27 cellular contexts compared by ENCODE assay signal in the genomic region with DNA sequence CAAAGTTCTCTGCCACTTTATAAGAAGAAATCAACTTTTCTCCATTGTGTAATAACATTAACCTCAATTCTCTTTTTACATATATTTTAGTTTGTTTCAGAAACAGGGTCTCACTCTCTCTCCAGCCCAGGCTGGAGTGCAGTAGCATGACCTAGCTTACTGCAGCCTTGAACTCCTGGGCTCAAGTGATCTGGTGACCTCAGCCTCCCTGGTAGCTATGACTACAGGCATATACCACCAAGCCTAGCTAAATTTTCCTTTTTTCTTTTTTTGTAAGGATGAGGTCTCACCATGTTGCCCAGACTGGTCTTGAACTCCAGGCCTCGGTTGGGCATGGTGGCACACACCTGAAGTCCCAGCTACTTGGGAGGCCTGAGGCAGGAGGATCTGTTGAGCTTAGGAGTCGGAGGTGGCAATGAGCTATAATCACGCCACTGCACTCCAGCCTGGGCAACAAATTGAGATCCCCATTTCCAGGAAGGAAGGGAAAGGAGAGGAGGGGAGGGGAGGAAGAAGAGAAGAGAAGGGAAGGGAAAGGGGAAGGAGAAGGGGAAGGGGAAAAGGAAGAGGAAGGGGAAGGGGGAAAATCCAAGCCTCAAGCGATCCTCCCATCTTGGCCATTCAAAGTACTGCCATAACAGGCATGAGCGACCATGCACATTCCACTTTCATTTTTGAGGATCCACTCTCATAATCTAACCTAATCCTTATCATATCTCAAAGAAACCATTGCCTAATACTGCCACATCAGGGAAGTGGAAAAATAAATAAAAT. TPM values are rescaled to one million over a fixed set of nuclear protein-coding genes. Genes with fewer than 3 reads are reported as not detected.
DNase-seq lines count a peak whose midpoint lies in the region; ATAC-seq, FAIRE-seq and TF ChIP-seq lines count a peak whose summit lies in the region.
"Had no signal": no experiment of that assay in that cellular context is flagged by ENCODE, and none has a peak within 500 bp of the region (broad histone marks: within the 10 kb centered on the region; RNA-seq: fewer than 3 reads in every experiment).

No MANE protein-coding gene starts in this region.

- no peak for TF ChIP-seq POLR2A in HepG2 (IDR thresholded peaks at IDR 0.05; ENCODE audit: insufficient read depth in 1 of 2, low read depth in 2 of 2, low read length in 2 of 2)
- no peak for TF ChIP-seq POLR2A in right lobe of liver (IDR thresholded peaks at IDR 0.05)

- no peaks in the 10 kb centered on the region for H4K20me1 ChIP-seq in HepG2 (ENCODE audit: insufficient read depth, low read length)
- H4K20me1 ChIP-seq: BLaER1 had no signal

- ATAC-seq in HepG2 = peak; percentile 65; the same call in 2 of the 3 replicates
- no peak for ATAC-seq in right lobe of liver
- ATAC-seq in HG03469 (IDR thresholded peaks at IDR 0.05; ENCODE audit: unreplicated experiment) = no peak
- no peak for ATAC-seq in GM21528 (IDR thresholded peaks at IDR 0.05; ENCODE audit: low FRiP score, unreplicated experiment)
- ATAC-seq: GM12878 had no signal

- BruUV-seq in HepG2 (replicated peaks; lab: Mats Ljungman, UMichigan) = no TSS peak

- intact Hi-C loops in HepG2 (cut with micrococcal nuclease; ENCODE audit: unreplicated experiment) (no loop called here), right lobe of liver (cut with DNase I) (no loop called here)

- no peak for TF ChIP-seq RAD21 in HepG2 (CRISPR knock-in tag; IDR thresholded peaks at IDR 0.05)

- H3K27ac ChIP-seq in HepG2 (ENCODE audit: extremely low read length, insufficient read depth, low read length) = peak overlapping the region; percentile 30
- no peak overlapping the region for H3K27ac ChIP-seq in right lobe of liver
- peak overlapping the region; percentile 52 for H3K27ac ChIP-seq in HL-60 (replicated peaks)
- H3K27ac ChIP-seq in neutrophil = peak overlapping the region; percentile 66
- H3K27ac ChIP-seq: BLaER1 had no signal

- H3K9me3 ChIP-seq in HepG2 (ENCODE audit: low read length) (no peaks in the 10 kb centered on the region), right lobe of liver (peaks cover 0 to 8% (median 1%) of the 10 kb centered on the region in 4 donors), neutrophil (peaks cover 11% of the 10 kb centered on the region)
- H3K9me3 ChIP-seq: BE2C had no signal

- H3K36me3 ChIP-seq in HepG2 (replicated peaks in 1 of 2; ENCODE audit: control insufficient read depth in 1 of 2, insufficient read depth in 2 of 2, low read length in 2 of 2) = peaks cover 3 to 10% of the 10 kb centered on the region in 2 experiments; a peak in 4 of 5 replicates
- H3K36me3 ChIP-seq in right lobe of liver = peaks cover 0 to 3% (median under 1%) of the 10 kb centered on the region in 4 donors
- H3K36me3 ChIP-seq in neutrophil = peaks cover 2% of the 10 kb centered on the region
- H3K36me3 ChIP-seq: BE2C had no signal

- no peak overlapping the region for H3K9ac ChIP-seq in HepG2 (ENCODE audit: insufficient read depth, low read depth, low read length)
- H3K9ac ChIP-seq: BLaER1 had no signal

- TF ChIP-seq CTCF in HepG2 (CRISPR knock-in tag; IDR thresholded peaks at IDR 0.05) = no peak
- TF ChIP-seq CTCF in right lobe of liver (IDR thresholded peaks at IDR 0.05) = no peak
- no peak for TF ChIP-seq CTCF in HL-60 (IDR thresholded peaks at IDR 0.05; ENCODE audit: insufficient read depth, low read length)
- TF ChIP-seq CTCF in neutrophil (IDR thresholded peaks at IDR 0.05) = no peak

- POLR2A ChIA-PET in HepG2 (lab: Yijun Ruan, JAX) = interaction anchor here (0.8 kb wide), 1 partner anchor 69 kb away, joined by 4 read pairs; no protein-coding TSS in a partner anchor

- H3K4me3 ChIP-seq in HepG2 (replicated peaks in 1 of 3; ENCODE audit: insufficient read depth in 1 of 3, low read depth in 2 of 3, low read length in 3 of 3) (no peak overlapping the region), right lobe of liver (no peak overlapping the region), HL-60 (replicated peaks; ENCODE audit: insufficient read depth, low read length) (no peak overlapping the region), neutrophil (ENCODE audit: low read depth in 1 of 2, low read length in 1 of 2) (no peak overlapping the region)
- H3K4me3 ChIP-seq: BLaER1, GM12878 had no signal

- H3K79me2 ChIP-seq in HepG2 (ENCODE audit: insufficient read depth, low read length) = no peaks in the 10 kb centered on the region

- over 99% methylated on average over 5 of the region's 5 CpGs for WGBS in HepG2 (ENCODE audit: low lambda C conversion rate)
- 94% methylated on average over 5 of the region's 5 CpGs for WGBS in right lobe of liver (ENCODE audit: insufficient coverage, low coverage, low lambda C conversion rate, missing lambda C conversion rate)

- in situ Hi-C loops in HepG2 (cut with HindIII; ENCODE audit: extremely low pct_ligation_motif_present, low pct_unique_long_range_greater_than_20kb) = no loop called here

- FAIRE-seq in HepG2 (lab: Jason Lieb, UNC) = no peak
- FAIRE-seq: A204.1, GM12878, GM12892, GM18507 had no signal

- CTCF ChIA-PET in HepG2 (lab: Yijun Ruan, JAX; ENCODE audit: low intra/inter-chr PET ratio, low total read pairs) = no interaction called here

- no peak for DNase-seq in HepG2 (ENCODE audit: low spot score)
- no peak for DNase-seq in right lobe of liver
- no peak for DNase-seq in HL-60 (ENCODE audit: low read depth in 1 of 2, low spot score in 1 of 2)
- no peak for DNase-seq in middle frontal gyrus (ENCODE audit: extremely low spot score, low spot score)
- DNase-seq: 8988T; ACHN; BE2C; C1 segment of cervical spinal cord; CD4-positive, alpha-beta memory T cell; CD4-positive, CD25-positive, alpha-beta regulatory T cell; CD8-positive, alpha-beta memory T cell; COR-L47; DMS 273 treated with DMSO at 0.1 percent for 48 hours; DMS153; DMS53; DMS79; DND-41; EL; GDM1 had no signal

- peaks cover 9% of the 10 kb centered on the region; the same call in 1 of the 2 replicates for H3K4me1 ChIP-seq in HepG2 (ENCODE audit: insufficient read depth, low read length)
- no peaks in the 10 kb centered on the region for H3K4me1 ChIP-seq in right lobe of liver
- peaks cover 14 to 23% of the 10 kb centered on the region in 2 experiments for H3K4me1 ChIP-seq in neutrophil (ENCODE audit: control insufficient read depth in 1 of 2, insufficient read depth in 1 of 2, low read depth in 1 of 2, low read length in 1 of 2)
- H3K4me1 ChIP-seq: BE2C, BLaER1 had no signal

- no peak overlapping the region for H3K4me2 ChIP-seq in HepG2 (ENCODE audit: low read depth, low read length)
- H3K4me2 ChIP-seq: BLaER1 had no signal

- TF ChIP-seq EP300 in HepG2 (IDR thresholded peaks at IDR 0.05; ENCODE audit: low read depth in 2 of 2, low read length in 2 of 2) (no peak), HepG2 (CRISPR knock-in tag; IDR thresholded peaks at IDR 0.05; ENCODE audit: borderline replicate concordance) (no peak)

- no peak overlapping the region for H2AFZ ChIP-seq in HepG2 (ENCODE audit: low read length)

- H3K27me3 ChIP-seq in HepG2 (ENCODE audit: control insufficient read depth in 1 of 2, insufficient read depth in 2 of 2, low read length in 2 of 2) = no peaks in the 10 kb centered on the region
- H3K27me3 ChIP-seq in right lobe of liver = no peaks in the 10 kb centered on the region
- no peaks in the 10 kb centered on the region for H3K27me3 ChIP-seq in HL-60 (ENCODE audit: insufficient read depth, poor library complexity, severe bottlenecking)
- H3K27me3 ChIP-seq in neutrophil = no peaks in the 10 kb centered on the region
- H3K27me3 ChIP-seq: BE2C, BLaER1 had no signal

RNA-seq across cellular contexts. Expression of a gene that starts 15.1 kb away (rescaled TPM):
- total RNA-seq in HepG2 (2016; rRNA removed; fragmentation: Illumina TruSeq; extraction: Trizol) (19.0 and 24.2 TPM in 2 replicates), right lobe of liver (1 to 10 TPM in 5 of 6 experiments, under 1 TPM in 1; 1.00 to 3.1 (median 2.8) TPM)
- 4.8 and 6.3 TPM in 2 replicates for total RNA-seq in HepG2 (2016; cell fraction: cytosol; rRNA removed; fragmentation: Illumina TruSeq; extraction: Trizol; ENCODE audit: low read depth)
- total RNA-seq in HepG2 (2016; cell fraction: insoluble cytoplasmic fraction; rRNA removed; fragmentation: Illumina TruSeq; extraction: Trizol) = 17.4 and 23.5 TPM in 2 replicates
- total RNA-seq in HepG2 (2016; cell fraction: membrane; rRNA removed; fragmentation: Illumina TruSeq; extraction: Trizol) = 9.2 and 13.1 TPM in 2 replicates
- total RNA-seq in HepG2 (2016; cell fraction: nucleus; rRNA removed; fragmentation: Illumina TruSeq; extraction: Trizol) = 25.0 and 27.8 TPM in 2 replicates
- 3.5 and 3.6 TPM in 2 replicates for polyA plus RNA-seq in HepG2 (2011; rRNA removed)
- polyA plus RNA-seq in HepG2 (2011; cell fraction: cytosol; rRNA removed) = 1.0 and 1.7 TPM in 2 replicates
- polyA plus RNA-seq in HepG2 (2011; cell fraction: nucleus; rRNA removed) = 2.7 and 4.0 TPM in 2 replicates
- 3.4 and 5.1 TPM in 2 replicates for polyA plus RNA-seq in HepG2 (2012)
- 0.33 and 0.42 TPM in 2 replicates for polyA plus RNA-seq in HepG2 (2016; cell fraction: cytosol; fragmentation: Illumina TruSeq; extraction: Trizol; ENCODE audit: low read depth)
- polyA plus RNA-seq in HepG2 (2016; cell fraction: insoluble cytoplasmic fraction; fragmentation: Illumina TruSeq; extraction: Trizol; ENCODE audit: low read depth) = 6.6 and 7.5 TPM in 2 replicates
- 1.00 and 1.1 TPM in 2 replicates for polyA plus RNA-seq in HepG2 (2016; cell fraction: membrane; fragmentation: Illumina TruSeq; extraction: Trizol; ENCODE audit: low read depth)
- polyA plus RNA-seq in HepG2 (2016; cell fraction: nucleus; fragmentation: Illumina TruSeq; extraction: Trizol; ENCODE audit: insufficient read depth, low read depth) = 10.6 and 10.7 TPM in 2 replicates
- polyA minus RNA-seq in HepG2 (2011; rRNA and poly(A)+ RNA removed; ENCODE audit: low replicate concordance) = 0.87 and 3.0 TPM in 2 replicates
- polyA minus RNA-seq in HepG2 (2011; cell fraction: cytosol; rRNA and poly(A)+ RNA removed) = 6.1 and 6.2 TPM in 2 replicates
- polyA minus RNA-seq in HepG2 (2011; cell fraction: nucleus; rRNA and poly(A)+ RNA removed) = 30.6 and 31.3 TPM in 2 replicates

RNA-seq across cellular contexts. Expression of a gene that starts 24.6 kb away (rescaled TPM):
- 17.9 and 27.0 TPM in 2 replicates for total RNA-seq in HepG2 (2016; rRNA removed; fragmentation: Illumina TruSeq; extraction: Trizol)
- total RNA-seq in HepG2 (2016; cell fraction: cytosol; rRNA removed; fragmentation: Illumina TruSeq; extraction: Trizol; ENCODE audit: low read depth) = 4.5 and 5.5 TPM in 2 replicates
- 17.8 and 28.0 TPM in 2 replicates for total RNA-seq in HepG2 (2016; cell fraction: insoluble cytoplasmic fraction; rRNA removed; fragmentation: Illumina TruSeq; extraction: Trizol)
- 10.2 and 12.9 TPM in 2 replicates for total RNA-seq in HepG2 (2016; cell fraction: membrane; rRNA removed; fragmentation: Illumina TruSeq; extraction: Trizol)
- total RNA-seq in HepG2 (2016; cell fraction: nucleus; rRNA removed; fragmentation: Illumina TruSeq; extraction: Trizol) = 17.5 and 19.9 TPM in 2 replicates
- polyA plus RNA-seq in HepG2 (2011; rRNA removed) = 4.7 and 7.7 TPM in 2 replicates
- 2.5 and 3.3 TPM in 2 replicates for polyA plus RNA-seq in HepG2 (2011; cell fraction: cytosol; rRNA removed)
- polyA plus RNA-seq in HepG2 (2011; cell fraction: nucleus; rRNA removed) = 4.9 and 6.2 TPM in 2 replicates
- polyA plus RNA-seq in HepG2 (2012) = 5.2 and 5.9 TPM in 2 replicates
- 0.52 and 0.70 TPM in 2 replicates for polyA plus RNA-seq in HepG2 (2016; cell fraction: cytosol; fragmentation: Illumina TruSeq; extraction: Trizol; ENCODE audit: low read depth)
- polyA plus RNA-seq in HepG2 (2016; cell fraction: insoluble cytoplasmic fraction; fragmentation: Illumina TruSeq; extraction: Trizol; ENCODE audit: low read depth) = 13.3 and 14.1 TPM in 2 replicates
- polyA plus RNA-seq in HepG2 (2016; cell fraction: membrane; fragmentation: Illumina TruSeq; extraction: Trizol; ENCODE audit: low read depth) = 1.5 and 1.7 TPM in 2 replicates
- polyA plus RNA-seq in HepG2 (2016; cell fraction: nucleus; fragmentation: Illumina TruSeq; extraction: Trizol; ENCODE audit: insufficient read depth, low read depth) = 17.2 and 18.4 TPM in 2 replicates
- 1.4 and 4.5 TPM in 2 replicates for polyA minus RNA-seq in HepG2 (2011; rRNA and poly(A)+ RNA removed; ENCODE audit: low replicate concordance)
- polyA minus RNA-seq in HepG2 (2011; cell fraction: cytosol; rRNA and poly(A)+ RNA removed) = 6.2 and 6.7 TPM in 2 replicates
- 22.3 and 26.4 TPM in 2 replicates for polyA minus RNA-seq in HepG2 (2011; cell fraction: nucleus; rRNA and poly(A)+ RNA removed)
- total RNA-seq in right lobe of liver = 1 to 10 TPM; 2.3 to 2.8 (median 2.7) TPM

RNA-seq across cellular contexts. Expression of a gene that starts 58.9 kb away (rescaled TPM):
- 3.9 and 4.7 TPM in 2 replicates for total RNA-seq in HepG2 (2016; rRNA removed; fragmentation: Illumina TruSeq; extraction: Trizol)
- 0.61 and 0.79 TPM in 2 replicates for total RNA-seq in HepG2 (2016; cell fraction: cytosol; rRNA removed; fragmentation: Illumina TruSeq; extraction: Trizol; ENCODE audit: low read depth)
- 3.7 and 4.7 TPM in 2 replicates for total RNA-seq in HepG2 (2016; cell fraction: insoluble cytoplasmic fraction; rRNA removed; fragmentation: Illumina TruSeq; extraction: Trizol)
- total RNA-seq in HepG2 (2016; cell fraction: membrane; rRNA removed; fragmentation: Illumina TruSeq; extraction: Trizol) = 1.3 and 1.5 TPM in 2 replicates
- 2.9 and 3.6 TPM in 2 replicates for total RNA-seq in HepG2 (2016; cell fraction: nucleus; rRNA removed; fragmentation: Illumina TruSeq; extraction: Trizol)
- polyA plus RNA-seq in HepG2 (2011; rRNA removed) = 1.0 and 1.5 TPM in 2 replicates
- polyA plus RNA-seq in HepG2 (2011; cell fraction: cytosol; rRNA removed) = 0.43 and 0.69 TPM in 2 replicates
- 1.2 and 1.3 TPM in 2 replicates for polyA plus RNA-seq in HepG2 (2011; cell fraction: nucleus; rRNA removed)
- polyA plus RNA-seq in HepG2 (2012) = 0.68 and 1.7 TPM in 2 replicates
- 0.11 and 0.15 TPM in 2 replicates for polyA plus RNA-seq in HepG2 (2016; cell fraction: cytosol; fragmentation: Illumina TruSeq; extraction: Trizol; ENCODE audit: low read depth)
- polyA plus RNA-seq in HepG2 (2016; cell fraction: insoluble cytoplasmic fraction; fragmentation: Illumina TruSeq; extraction: Trizol; ENCODE audit: low read depth) = 1.2 and 1.4 TPM in 2 replicates
- 0.33 and 0.42 TPM in 2 replicates for polyA plus RNA-seq in HepG2 (2016; cell fraction: membrane; fragmentation: Illumina TruSeq; extraction: Trizol; ENCODE audit: low read depth)
- polyA plus RNA-seq in HepG2 (2016; cell fraction: nucleus; fragmentation: Illumina TruSeq; extraction: Trizol; ENCODE audit: insufficient read depth, low read depth) = 2.4 and 3.6 TPM in 2 replicates
- polyA minus RNA-seq in HepG2 (2011; rRNA and poly(A)+ RNA removed; ENCODE audit: low replicate concordance) = 2.2 TPM in 1 of 2 replicates, not detected in the other
- polyA minus RNA-seq in HepG2 (2011; cell fraction: cytosol; rRNA and poly(A)+ RNA removed) = 1.8 and 2.0 TPM in 2 replicates
- 6.6 and 6.8 TPM in 2 replicates for polyA minus RNA-seq in HepG2 (2011; cell fraction: nucleus; rRNA and poly(A)+ RNA removed)
- under 1 TPM in 5 of 6 experiments, not detected in 1; 0.22 to 0.97 (median 0.49) TPM for total RNA-seq in right lobe of liver

Comparison
In these comparisons a context has a peak if more than half of its experiments do, and no peak if none do; other contexts are left out.
1. H3K27ac ChIP-seq: peak in HepG2 (single experiment), HL-60 (single experiment) and neutrophil (single experiment); none in right lobe of liver (0 of 3).